Comparison of ENCODE assay signal across 1 cellular context in genomic region chr6:26021350-26022165, GRCh38.
A peak's percentile ranks its signal among the peaks of the same experiment; 100 is the strongest.
TF ChIP-seq lines count a peak whose summit lies in the region.

No MANE protein-coding gene starts in this region.

TF ChIP-seq in GM12878, 131 proteins besides CTCF, POLR2A, EP300 and RAD21 (continued from another document):
- TF ChIP-seq SPI1 (IDR thresholded peaks at IDR 0.05; ENCODE audit: borderline replicate concordance, insufficient read depth, low read depth, low read length) (peak; percentile 19; the same call in 1 of the 2 replicates), CHD1 (IDR thresholded peaks at IDR 0.05; ENCODE audit: low read depth, low read length) (peak; percentile 78; the same call in 1 of the 2 replicates), SMARCA5 (IDR thresholded peaks at IDR 0.05) (no peak; the same call in 1 of the 2 replicates), IRF5 (IDR thresholded peaks at IDR 0.05; ENCODE audit: borderline replicate concordance) (no peak), SP1 (IDR thresholded peaks at IDR 0.05; ENCODE audit: low read depth, low read length) (peak; percentile 34), BHLHE40 (IDR thresholded peaks at IDR 0.05; ENCODE audit: borderline replicate concordance in 1 of 2, low read depth in 2 of 2, low read length in 1 of 2) (peak; percentile 76 to 91; a peak in 3 of 4 replicates), YBX1 (IDR thresholded peaks at IDR 0.05) (no peak)
